27 cellular contexts compared by ENCODE assay signal in genomic region chr15:68469162-68470048, GRCh38. TPM values are rescaled to one million over a fixed set of nuclear protein-coding genes. Genes with fewer than 3 reads are reported as not detected.
DNase-seq lines count a peak whose midpoint lies in the region; ATAC-seq, FAIRE-seq and TF ChIP-seq lines count a peak whose summit lies in the region.
"Had no signal": no experiment of that assay in that cellular context is flagged by ENCODE, and none has a peak within 500 bp of the region (broad histone marks: within the 10 kb centered on the region; RNA-seq: fewer than 3 reads in every experiment).

No MANE protein-coding gene starts in this region.

- H3K9me1 ChIP-seq in IMR-90 (ENCODE audit: insufficient read depth, low read length) = no peaks in the 10 kb centered on the region; the same call in 1 of the 2 replicates

- intact Hi-C loops in IMR-90 (cut with micrococcal nuclease) = no loop called here

- H3K14ac ChIP-seq in IMR-90 (replicated peaks; ENCODE audit: low read depth, low read length) = no peak overlapping the region

- dilution Hi-C loops in IMR-90 (cut with HindIII; ENCODE audit: low sequenced_read_pairs, unreplicated experiment) = no loop called here

- H4K5ac ChIP-seq in IMR-90 (ENCODE audit: low read depth, low read length) = no peak overlapping the region

- POLR2A ChIA-PET in A549 (lab: Yijun Ruan, JAX) (interaction anchor here (0.5 kb wide), 1 partner anchor 178 kb away, joined by 3 read pairs; no protein-coding TSS in a partner anchor), IMR-90 (lab: Charles Lee; ENCODE audit: unreplicated experiment) (no interaction called here)

- H4K91ac ChIP-seq in IMR-90 (ENCODE audit: insufficient read depth, low read depth, low read length) = no peak overlapping the region

- peak; percentile 18 to 40; a peak in 3 of 6 replicates for ATAC-seq in A549
- ATAC-seq in IMR-90 (ENCODE audit: low read depth) = no peak
- no peak for ATAC-seq in HG03571 (IDR thresholded peaks at IDR 0.05; ENCODE audit: unreplicated experiment)
- no peak for ATAC-seq in HG02970 (IDR thresholded peaks at IDR 0.05; ENCODE audit: low FRiP score, unreplicated experiment)
- no peak for ATAC-seq in activated naive CD8-positive, alpha-beta T cell treated with anti-CD3 and anti-CD28 coated beads, Interleukin-2, amount 50 U/mL, for 24 hours
- ATAC-seq: activated CD4-positive, alpha-beta T cell treated with anti-CD3 and anti-CD28 coated beads for 36 hours; stimulated activated naive CD8-positive, alpha-beta T cell treated with anti-CD3 and anti-CD28 coated beads, Interleukin-15, amount 100 ng/mL, for 72 hours had no signal

- peak overlapping the region; percentile 25; the same call in 1 of the 3 replicates for H2BK15ac ChIP-seq in IMR-90 (ENCODE audit: low read depth, low read length)

- peak overlapping the region; percentile 80 for H3K27ac Mint-ChIP-seq in osteocyte (ENCODE audit: unreplicated experiment)
- no peak overlapping the region for H3K27ac Mint-ChIP-seq in activated naive CD8-positive, alpha-beta T cell treated with anti-CD3 and anti-CD28 coated beads, Interleukin-2, amount 50 U/mL, for 24 hours
- H3K27ac Mint-ChIP-seq: activated CD4-positive, alpha-beta T cell treated with anti-CD3 and anti-CD28 coated beads for 36 hours; IgD-negative memory B cell; stimulated activated naive CD8-positive, alpha-beta T cell treated with anti-CD3 and anti-CD28 coated beads, Interleukin-15, amount 100 ng/mL, for 72 hours had no signal

- H3K27me3 Mint-ChIP-seq in osteocyte (ENCODE audit: unreplicated experiment) = no peaks in the 10 kb centered on the region
- H3K27me3 Mint-ChIP-seq in activated naive CD8-positive, alpha-beta T cell treated with anti-CD3 and anti-CD28 coated beads, Interleukin-2, amount 50 U/mL, for 24 hours = peaks cover 5% of the 10 kb centered on the region

- H3K4me2 ChIP-seq in A549 (peak overlapping the region; percentile 22; the same call in 2 of the 3 replicates), IMR-90 (ENCODE audit: low read depth, low read length) (no peak overlapping the region)

- no peaks in the 10 kb centered on the region for H3K36me3 ChIP-seq in IMR-90 (ENCODE audit: control insufficient read depth, insufficient read depth, low read length)
- no peaks in the 10 kb centered on the region for H3K36me3 ChIP-seq in brain microvascular endothelial cell (replicated peaks)
- H3K36me3 ChIP-seq: adrenal gland, cardiac muscle cell, Peyer's patch, sigmoid colon, SJCRH30 had no signal

- H3K23ac ChIP-seq in IMR-90 (ENCODE audit: low read depth, low read length) = no peak overlapping the region

- TF ChIP-seq POLR2A in A549 (IDR thresholded peaks at IDR 0.05; ENCODE audit: low read length) (no peak), IMR-90 (IDR thresholded peaks at IDR 0.05; ENCODE audit: low read depth, low read length) (no peak)

- no peak overlapping the region for H3K4ac ChIP-seq in IMR-90 (ENCODE audit: low read depth, low read length)

- no peak overlapping the region for H2AFZ ChIP-seq in IMR-90 (replicated peaks; ENCODE audit: low read length, poor library complexity)

- TF ChIP-seq RAD21 in A549 (conservative IDR thresholded peaks at IDR 0.05 in 1 of 2, IDR thresholded peaks at IDR 0.05 in 1 of 2) (no peak), IMR-90 (IDR thresholded peaks at IDR 0.05; ENCODE audit: low read length) (no peak)

- H3K4me3 Mint-ChIP-seq in osteocyte (ENCODE audit: unreplicated experiment) = no peak overlapping the region
- no peak overlapping the region for H3K4me3 Mint-ChIP-seq in activated naive CD8-positive, alpha-beta T cell treated with anti-CD3 and anti-CD28 coated beads, Interleukin-2, amount 50 U/mL, for 24 hours
- H3K4me3 Mint-ChIP-seq: activated CD4-positive, alpha-beta T cell treated with anti-CD3 and anti-CD28 coated beads for 36 hours; IgD-negative memory B cell; stimulated activated naive CD8-positive, alpha-beta T cell treated with anti-CD3 and anti-CD28 coated beads, Interleukin-15, amount 100 ng/mL, for 72 hours had no signal

- peaks cover 26% of the 10 kb centered on the region for H3K4me1 ChIP-seq in A549
- H3K4me1 ChIP-seq in IMR-90 (ENCODE audit: control insufficient read depth, insufficient read depth, low read length) = no peaks in the 10 kb centered on the region; the same call in 1 of the 2 replicates
- H3K4me1 ChIP-seq: adrenal gland, Peyer's patch, SJCRH30 had no signal

- H4K20me1 ChIP-seq in IMR-90 (ENCODE audit: insufficient read depth, low read length) = no peaks in the 10 kb centered on the region

- peak overlapping the region; percentile 38 to 46; a peak in 4 of 6 replicates for H3K27ac ChIP-seq in A549
- H3K27ac ChIP-seq in IMR-90 (ENCODE audit: insufficient read depth, low read length) = no peak overlapping the region
- H3K27ac ChIP-seq in brain microvascular endothelial cell = peak overlapping the region; percentile 16
- H3K27ac ChIP-seq: adrenal gland, cardiac muscle cell, Peyer's patch, SJCRH30 had no signal

- 0 out of 2 replicates have a peak overlapping the region, but pooled peaks have one; percentile 33 for H2AK5ac ChIP-seq in IMR-90 (ENCODE audit: low read depth, low read length)

- in situ Hi-C loops in IMR-90 (cut with MboI; ENCODE audit: low sequenced_read_pairs) (no loop called here), brain microvascular endothelial cell (cut with HindIII; ENCODE audit: low pct_ligation_motif_present, low sequenced_read_pairs) (no loop called here)

- peaks cover 54% of the 10 kb centered on the region for H3K4me1 Mint-ChIP-seq in osteocyte (ENCODE audit: unreplicated experiment)
- H3K4me1 Mint-ChIP-seq in activated naive CD8-positive, alpha-beta T cell treated with anti-CD3 and anti-CD28 coated beads, Interleukin-2, amount 50 U/mL, for 24 hours = no peaks in the 10 kb centered on the region
- H3K4me1 Mint-ChIP-seq: activated CD4-positive, alpha-beta T cell treated with anti-CD3 and anti-CD28 coated beads for 36 hours; IgD-negative memory B cell; stimulated activated naive CD8-positive, alpha-beta T cell treated with anti-CD3 and anti-CD28 coated beads, Interleukin-15, amount 100 ng/mL, for 72 hours had no signal

- no peak overlapping the region for H3K18ac ChIP-seq in IMR-90 (ENCODE audit: low read depth, low read length)

- no peak for TF ChIP-seq EP300 in A549 (IDR thresholded peaks at IDR 0.05)

- H3K79me1 ChIP-seq in IMR-90 (ENCODE audit: low read depth in 1 of 2, low read length in 2 of 2) = no peaks in the 10 kb centered on the region

- no peak overlapping the region for H3K9ac ChIP-seq in IMR-90 (ENCODE audit: low read depth, low read length)

- no TSS peak for BruUV-seq in IMR-90 (replicated peaks; lab: Mats Ljungman, UMichigan)

- no peak overlapping the region for H3K56ac ChIP-seq in IMR-90 (ENCODE audit: extremely low read depth, insufficient read depth, low read length)

- no peak overlapping the region for H2BK20ac ChIP-seq in IMR-90 (ENCODE audit: low read depth, low read length)

- no peak overlapping the region for H2BK5ac ChIP-seq in IMR-90 (ENCODE audit: low read depth, low read length, poor library complexity, severe bottlenecking)

- H2BK120ac ChIP-seq in IMR-90 (ENCODE audit: low read depth, low read length) = no peak overlapping the region

- TF ChIP-seq CTCF in A549 (IDR thresholded peaks at IDR 0.05) (no peak), IMR-90 (conservative IDR thresholded peaks at IDR 0.05; ENCODE audit: low read depth, low read length) (no peak), brain microvascular endothelial cell (IDR thresholded peaks at IDR 0.05; ENCODE audit: low read depth, low read length, missing control alignments) (no peak), osteocyte (IDR thresholded peaks at IDR 0.05) (no peak)

- H3K4me3 ChIP-seq in A549 = no peak overlapping the region
- no peak overlapping the region for H3K4me3 ChIP-seq in IMR-90 (ENCODE audit: insufficient read depth, low read depth, low read length)
- H3K4me3 ChIP-seq in brain microvascular endothelial cell (ENCODE audit: low read depth, low read length) = no peak overlapping the region
- H3K4me3 ChIP-seq: adrenal gland, cardiac muscle cell, Peyer's patch, sigmoid colon, SJCRH30 had no signal

- peaks cover 5% of the 10 kb centered on the region for H3K36me3 Mint-ChIP-seq in osteocyte (ENCODE audit: unreplicated experiment)
- no peaks in the 10 kb centered on the region for H3K36me3 Mint-ChIP-seq in activated naive CD8-positive, alpha-beta T cell treated with anti-CD3 and anti-CD28 coated beads, Interleukin-2, amount 50 U/mL, for 24 hours (ENCODE audit: low read depth)

- FAIRE-seq in A549 (lab: Jason Lieb, UNC) = no peak
- FAIRE-seq: kidney had no signal

- H2AK9ac ChIP-seq in IMR-90 (replicated peaks; ENCODE audit: low read depth, low read length, poor library complexity) = peak overlapping the region; percentile 42

- H3K9me3 ChIP-seq in A549 (no peaks in the 10 kb centered on the region), IMR-90 (ENCODE audit: control insufficient read depth, insufficient read depth, low read length) (0 out of 2 replicates have a peak, but pooled peaks cover 2% of the 10 kb centered on the region)
- H3K9me3 ChIP-seq: adrenal gland, Peyer's patch, sigmoid colon, SJCRH30 had no signal

- no peak for DNase-seq in A549 (ENCODE audit: low read depth in 1 of 2, low spot score in 1 of 2)
- no peak for DNase-seq in IMR-90
- no peak for DNase-seq in brain microvascular endothelial cell
- DNase-seq in osteocyte (ENCODE audit: extremely low spot score, unreplicated experiment) = no peak
- DNase-seq in T-helper 9 cell = no peak
- DNase-seq in activated naive CD8-positive, alpha-beta T cell treated with anti-CD3 and anti-CD28 coated beads, Interleukin-2, amount 50 U/mL, for 24 hours = no peak
- DNase-seq: activated CD4-positive, alpha-beta T cell treated with anti-CD3 and anti-CD28 coated beads for 36 hours; activated T-cell treated with anti-CD3 and anti-CD28 coated beads, Interleukin-2, amount 50 U/mL, for 1 hour; adrenal gland; dermis blood vessel endothelial cell; kidney; mammary epithelial cell; NCI-H1105 treated with DMSO at 0.1 percent for 48 hours; NCI-H2081; NK-92 treated with Interleukin-12 subunit alpha and Interleukin-12 subunit beta, amount 100 ng/mL, for 24 hours; Peyer's patch; sigmoid colon; SJCRH30; stimulated activated CD4-positive, alpha-beta T cell treated with anti-CD3 and anti-CD28 coated beads, Interleukin-15, amount 100 ng/mL, for 24 hours; stimulated activated naive CD8-positive, alpha-beta T cell treated with anti-CD3 and anti-CD28 coated beads, Interleukin-15, amount 100 ng/mL, for 72 hours; T-helper 1 cell; trophoblast cell had no signal

- no peak overlapping the region for H4K8ac ChIP-seq in IMR-90 (ENCODE audit: low read depth in 2 of 2, low read length in 2 of 2)

- H3K27me3 ChIP-seq in IMR-90 (ENCODE audit: control insufficient read depth, insufficient read depth, low read length) (peaks cover 23% of the 10 kb centered on the region), brain microvascular endothelial cell (replicated peaks) (no peaks in the 10 kb centered on the region)
- H3K27me3 ChIP-seq: adrenal gland, cardiac muscle cell, Peyer's patch, sigmoid colon had no signal

- 62% methylated on average over 6 of the region's 6 CpGs for WGBS in A549 (ENCODE audit: missing lambda C conversion rate)
- 83% methylated on average over 2 of the region's 6 CpGs; no CpG with 5 or more reads in 1 of the 2 experiments for WGBS in IMR-90 (ENCODE audit: extremely low coverage in 2 of 2, insufficient read length in 1 of 2), 2 experiments

- H3K9me3 Mint-ChIP-seq in osteocyte (ENCODE audit: unreplicated experiment) = peaks cover 7% of the 10 kb centered on the region
- no peaks in the 10 kb centered on the region for H3K9me3 Mint-ChIP-seq in activated naive CD8-positive, alpha-beta T cell treated with anti-CD3 and anti-CD28 coated beads, Interleukin-2, amount 50 U/mL, for 24 hours
- H3K9me3 Mint-ChIP-seq: IgD-negative memory B cell; stimulated activated naive CD8-positive, alpha-beta T cell treated with anti-CD3 and anti-CD28 coated beads, Interleukin-15, amount 100 ng/mL, for 72 hours had no signal

- CTCF ChIA-PET in A549 (lab: Yijun Ruan, JAX) (interaction anchor here (0.6 to 2.3 kb wide), 10 partner anchors 10 to 173 kb away, joined by 3 to 5 read pairs (median 3); partner anchors contain the start of gene ITGA11), IMR-90 (lab: Yijun Ruan, JAX) (no interaction called here)

RNA-seq across cellular contexts. Expression of gene ITGA11, which starts 37.4 kb away (rescaled TPM):
- polyA plus RNA-seq in A549 (2011; rRNA removed) = 8.3 and 13.2 TPM in 2 replicates
- 3.6 and 5.5 TPM in 2 replicates for polyA plus RNA-seq in A549 (2012; cell fraction: cytosol; rRNA removed)
- 14.2 and 15.0 TPM in 2 replicates for polyA plus RNA-seq in A549 (2012; cell fraction: nucleus; rRNA removed)
- 10.1 to 22.0 TPM (median 17.2 TPM) in 3 replicates for polyA plus RNA-seq in A549 (2017; fragmentation: RNase III; extraction: RNeasy Plus Mini Kit Qiagen cat#74134 plus additional on column Dnase treatment)
- polyA minus RNA-seq in A549 (2011; rRNA and poly(A)+ RNA removed) = 19.0 and 22.2 TPM in 2 replicates
- total RNA-seq in IMR-90 (2012; rRNA removed) = 2.5 and 4.1 TPM in 2 replicates
- polyA plus RNA-seq in IMR-90 (2012; rRNA removed) = 5.6 and 6.6 TPM in 2 replicates
- 3.0 and 5.8 TPM in 2 replicates for polyA plus RNA-seq in IMR-90 (2012; cell fraction: cytosol; rRNA removed)
- 6.2 and 6.6 TPM in 2 replicates for polyA plus RNA-seq in IMR-90 (2012; cell fraction: nucleus; rRNA removed; ENCODE audit: low replicate concordance)
- total RNA-seq in osteocyte = 1,149 and 1,161 TPM in 2 replicates
- total RNA-seq: SJCRH30 had no signal
- polyA plus RNA-seq: IgD-negative memory B cell, neural cell had no signal

Comparison
In these comparisons a context has a peak if more than half of its experiments do, and no peak if none do; other contexts are left out.
1. ATAC-seq: peak in A549 (2 of 2); none in IMR-90 (single experiment), HG03571 (single experiment), HG02970 (single experiment) and activated naive CD8-positive, alpha-beta T cell treated with anti-CD3 and anti-CD28 coated beads, Interleukin-2, amount 50 U/mL, for 24 hours (single experiment).
2. RNA of gene ITGA11, which starts 37.4 kb away (total RNA-seq): 1,149 to 1,161 TPM in osteocyte; 2.5 to 4.1 TPM in IMR-90; every median in the first group is over 100 times any median in the second.